Comparison of ENCODE assay signal across 14 cellular contexts in genomic region chr15:28892789-28893610, GRCh38. TPM values are rescaled to one million over a fixed set of nuclear protein-coding genes. Genes with fewer than 3 reads are reported as not detected.
DNase-seq lines count a peak whose midpoint lies in the region; ATAC-seq and TF ChIP-seq lines count a peak whose summit lies in the region.
"Had no signal": no experiment of that assay in that cellular context is flagged by ENCODE, and none has a peak within 500 bp of the region (broad histone marks: within the 10 kb centered on the region; RNA-seq: fewer than 3 reads in every experiment).

No MANE protein-coding gene starts in this region.

- intact Hi-C loops in mucosa of descending colon (cut with DNase I, micrococcal nuclease), result no loop called here

- peaks cover 38% of the 10 kb centered on the region for H3K4me1 Mint-ChIP-seq in neural crest cell

- in situ Hi-C loops in KBM-7 (cut with MboI; ENCODE audit: low pct_unique_long_range_greater_than_20kb, low sequenced_read_pairs), result no loop called here
- in situ Hi-C loops in astrocyte of the cerebellum (cut with HindIII; ENCODE audit: low sequenced_read_pairs), result no loop called here

- no peaks in the 10 kb centered on the region for H3K9me3 Mint-ChIP-seq in neural crest cell
- H3K9me3 Mint-ChIP-seq: activated CD4-positive, alpha-beta memory T cell treated with anti-CD3 and anti-CD28 coated beads for 36 hours; T-helper 2 cell treated with Interferon-gamma antibody and Interleukin-4, amounts not matched to agents 5 μg/mL and 100 μg/mL, for 36 hours had no signal

- DNase-seq in NCI-H510A treated with DMSO at 0.1 percent for 48 hours (lab: John Stamatoyannopoulos, UW) (peak; percentile 42), NCI-H510A (lab: John Stamatoyannopoulos, UW) (no peak), KBM-7 (peak; percentile 77), astrocyte of the cerebellum (ENCODE audit: low read depth) (peak; percentile 69), neural crest cell (ENCODE audit: low read depth, low spot score) (no peak), AG08396 (ENCODE audit: low spot score) (no peak), mucosa of descending colon (no peak)
- DNase-seq: activated CD4-positive, alpha-beta memory T cell treated with anti-CD3 and anti-CD28 coated beads for 36 hours; left ventricle myocardium inferior; occipital lobe; stimulated activated CD8-positive, alpha-beta memory T cell treated with anti-CD3 and anti-CD28 coated beads, Interleukin-4, amount 100 ng/mL, for 48 hours had no signal

- ATAC-seq in HG02571 (IDR thresholded peaks at IDR 0.05; ENCODE audit: unreplicated experiment) (no peak), mucosa of descending colon (no peak)

- H3K4me3 Mint-ChIP-seq in neural crest cell, result no peak overlapping the region
- H3K4me3 Mint-ChIP-seq: activated CD4-positive, alpha-beta memory T cell treated with anti-CD3 and anti-CD28 coated beads for 36 hours; T-helper 2 cell treated with Interferon-gamma antibody and Interleukin-4, amounts not matched to agents 5 μg/mL and 100 μg/mL, for 36 hours had no signal

- TF ChIP-seq CTCF in astrocyte of the cerebellum (IDR thresholded peaks at IDR 0.05; ENCODE audit: low read depth, low read length, missing control alignments), result no peak
- TF ChIP-seq CTCF in neural crest cell (conservative IDR thresholded peaks at IDR 0.05), result no peak
- no peak for TF ChIP-seq CTCF in mucosa of descending colon (IDR thresholded peaks at IDR 0.05)

- H3K4me3 ChIP-seq in astrocyte of the cerebellum (ENCODE audit: low read depth, low read length) (no peak overlapping the region), mucosa of descending colon (no peak overlapping the region)
- H3K4me3 ChIP-seq: left ventricle myocardium inferior had no signal

- H3K9me3 ChIP-seq in mucosa of descending colon, result no peaks in the 10 kb centered on the region
- H3K9me3 ChIP-seq: left ventricle myocardium inferior had no signal

- H3K27me3 Mint-ChIP-seq in neural crest cell (ENCODE audit: low read depth), result no peaks in the 10 kb centered on the region
- H3K27me3 Mint-ChIP-seq: activated CD4-positive, alpha-beta memory T cell treated with anti-CD3 and anti-CD28 coated beads for 36 hours had no signal

- no peaks in the 10 kb centered on the region for H3K36me3 ChIP-seq in mucosa of descending colon (ENCODE audit: low read depth)
- H3K36me3 ChIP-seq: left ventricle myocardium inferior had no signal

- no peaks in the 10 kb centered on the region for H3K4me1 ChIP-seq in mucosa of descending colon (ENCODE audit: low read depth)
- H3K4me1 ChIP-seq: left ventricle myocardium inferior had no signal

- H3K27ac Mint-ChIP-seq in neural crest cell (ENCODE audit: unreplicated experiment), result peak overlapping the region; percentile 86
- H3K27ac Mint-ChIP-seq: activated CD4-positive, alpha-beta memory T cell treated with anti-CD3 and anti-CD28 coated beads for 36 hours; T-helper 2 cell treated with Interferon-gamma antibody and Interleukin-4, amounts not matched to agents 5 μg/mL and 100 μg/mL, for 36 hours had no signal

- peaks cover 17% of the 10 kb centered on the region for H3K36me3 Mint-ChIP-seq in neural crest cell (ENCODE audit: low read depth)
- H3K36me3 Mint-ChIP-seq: activated CD4-positive, alpha-beta memory T cell treated with anti-CD3 and anti-CD28 coated beads for 36 hours had no signal

RNA-seq across cellular contexts. Expression of gene APBA2, which starts 7.2 kb away (rescaled TPM):
- 78.6 and 79.9 TPM in 2 replicates for total RNA-seq in neural crest cell
- total RNA-seq in mucosa of descending colon, result 1 to 10 TPM in 2 of 3 donors, under 1 TPM in 1; 0.69 to 2.0 (median 1.2) TPM

RNA-seq across cellular contexts. Expression of gene GOLGA6L7, which starts 44.6 kb away (rescaled TPM):
- total RNA-seq in neural crest cell, result not detected in 2 replicates
- total RNA-seq in mucosa of descending colon, result not detected
- total RNA-seq: activated CD4-positive, alpha-beta memory T cell treated with anti-CD3 and anti-CD28 coated beads for 36 hours; left ventricle myocardium inferior; occipital lobe; ureter had no signal

Comparison
In these comparisons a context has a peak if more than half of its experiments do, and no peak if none do; other contexts are left out.
1. DNase-seq: peak in NCI-H510A treated with DMSO at 0.1 percent for 48 hours (single experiment), KBM-7 (single experiment) and astrocyte of the cerebellum (single experiment); none in NCI-H510A (single experiment), neural crest cell (single experiment), AG08396 (single experiment) and mucosa of descending colon (0 of 3).
2. RNA of gene APBA2, which starts 7.2 kb away (total RNA-seq): 78.6 to 79.9 TPM in neural crest cell; 0.69 to 2.0 TPM in mucosa of descending colon; every median in the first group is over 10 times any median in the second.